In the genomic region with DNA sequence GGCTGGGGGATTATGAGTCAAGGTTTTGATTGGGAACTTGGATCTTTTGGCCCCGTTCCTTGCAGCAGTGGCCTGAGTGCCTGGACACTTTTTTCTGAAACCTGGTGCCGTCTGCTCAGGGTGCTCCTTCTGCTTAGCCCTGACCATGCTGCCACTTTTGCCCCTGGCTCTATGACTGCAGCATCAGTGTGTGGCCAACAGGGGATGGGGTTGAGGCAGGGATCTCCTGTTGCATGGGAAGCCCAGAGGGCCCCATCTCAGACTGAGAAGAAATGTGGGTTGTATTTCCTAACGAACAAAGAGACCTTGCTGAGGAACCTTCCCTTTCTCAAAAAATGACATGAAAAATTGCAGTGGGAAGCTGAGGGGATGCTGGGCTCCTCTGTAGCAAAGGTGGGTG, we compare ENCODE assay signal across 15 cellular contexts. TPM values are rescaled to one million over a fixed set of nuclear protein-coding genes. Genes with fewer than 3 reads are reported as not detected.
"Had no signal": no experiment of that assay in that cellular context is flagged by ENCODE, and none has a peak within 500 bp of the region (broad histone marks: within the 10 kb centered on the region; RNA-seq: fewer than 3 reads in every experiment).

No MANE protein-coding gene starts in this region.

- H3K9me3 ChIP-seq: adrenal gland, ovary, tibial nerve, vagina had no signal

- H3K4me1 ChIP-seq: adrenal gland, tibial nerve had no signal

- H3K27ac ChIP-seq: adrenal gland, ovary, tibial nerve, vagina had no signal

- DNase-seq: activated CD4-positive, alpha-beta T cell treated with anti-CD3 and anti-CD28 coated beads, Interleukin-2, amount 50 U/mL, for 4 hours; activated naive CD4-positive, alpha-beta T cell treated with anti-CD3 and anti-CD28 coated beads, Interleukin-2, amount 50 U/mL, for 16 hours; activated T-cell treated with anti-CD3 and anti-CD28 coated beads, Interleukin-2, amount 50 U/mL, for 1 hour; adrenal gland; effector memory CD8-positive, alpha-beta T cell; hippocampal formation; kidney glomerular epithelial cell; ovary; retina had no signal

- H3K36me3 ChIP-seq: adrenal gland, ovary, tibial nerve, vagina had no signal

- H3K4me3 ChIP-seq: adrenal gland, ovary, skin epidermis, tibial nerve, vagina had no signal

- H3K27me3 ChIP-seq: ovary, vagina had no signal

- ATAC-seq: activated CD4-positive, CD25-positive, alpha-beta regulatory T cell treated with anti-CD3 and anti-CD28 coated beads, Interleukin-2, amount 50 U/mL, for 24 hours; effector memory CD8-positive, alpha-beta T cell had no signal

RNA-seq across cellular contexts. Expression of a gene that starts 18.7 kb away (rescaled TPM):
- total RNA-seq: myocyte, neural crest cell had no signal
